Comparison of ENCODE assay signal across 22 cellular contexts in the genomic region with DNA sequence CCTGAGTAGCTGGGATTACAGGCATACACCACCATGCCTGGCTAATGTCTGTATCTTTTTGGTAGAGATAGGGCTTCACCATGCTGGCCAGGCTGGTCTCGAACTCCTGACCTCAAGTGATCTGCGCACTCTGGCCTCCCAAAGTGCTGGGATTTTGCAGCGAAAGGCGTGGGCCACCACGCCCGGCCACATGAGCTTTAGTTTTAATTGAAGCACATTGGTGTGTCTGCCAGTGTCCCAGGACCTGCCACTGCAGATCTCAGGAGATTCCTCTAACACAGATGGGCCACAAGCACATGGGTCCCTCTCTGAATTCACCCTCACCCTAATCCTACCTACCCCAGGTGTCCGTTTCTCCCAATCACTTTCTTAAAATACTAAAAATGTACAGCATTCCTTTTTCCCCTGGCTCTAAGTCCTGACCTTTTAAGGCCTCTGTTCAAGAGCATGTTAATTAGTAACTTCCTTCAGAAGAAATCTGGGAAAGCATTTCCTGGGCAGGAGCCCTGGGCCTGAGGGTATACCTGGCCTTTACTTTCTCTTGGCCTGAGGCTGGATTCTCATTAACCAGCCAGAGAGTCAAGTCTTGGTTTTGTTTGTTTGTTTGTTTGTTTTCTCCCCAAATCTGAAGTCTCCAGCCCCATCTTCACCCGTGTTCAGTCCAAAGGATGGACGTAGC.
DNase-seq lines count a peak whose midpoint lies in the region; ATAC-seq and TF ChIP-seq lines count a peak whose summit lies in the region.
"Had no signal": no experiment of that assay in that cellular context is flagged by ENCODE, and none has a peak within 500 bp of the region (broad histone marks: within the 10 kb centered on the region; RNA-seq: fewer than 3 reads in every experiment).

No MANE protein-coding gene starts in this region.

- no peaks in the 10 kb centered on the region for H3K9me3 ChIP-seq in left lung

- no peaks in the 10 kb centered on the region for H3K9me3 Mint-ChIP-seq in endothelial cell (ENCODE audit: unreplicated experiment)
- H3K9me3 Mint-ChIP-seq in progenitor cell of endocrine pancreas (ENCODE audit: low read depth), result no peaks in the 10 kb centered on the region
- H3K9me3 Mint-ChIP-seq: activated CD8-positive, alpha-beta T cell treated with anti-CD3 and anti-CD28 coated beads for 36 hours; activated naive CD8-positive, alpha-beta T cell treated with anti-CD3 and anti-CD28 coated beads, Interleukin-2, amount 10 ng/mL, durations not matched to agents 7 days and 5 days; mesothelial cell of epicardium; natural killer cell had no signal

- H3K27ac ChIP-seq in left lung, result no peak overlapping the region
- H3K27ac ChIP-seq: C4-2B, parathyroid adenoma had no signal

- peak; percentile 44 for DNase-seq in ELF-1 (ENCODE audit: low read depth, low spot score)
- DNase-seq in endothelial cell (ENCODE audit: low spot score), result no peak
- DNase-seq in left lung, result no peak
- no peak for DNase-seq in progenitor cell of endocrine pancreas (ENCODE audit: low spot score, unreplicated experiment)
- no peak for DNase-seq in stimulated activated naive CD4-positive, alpha-beta T cell treated with Interleukin-2 at 50 U/mL for 16 hours (lab: John Stamatoyannopoulos, UW)
- DNase-seq in GM20000 (ENCODE audit: low spot score), result no peak
- DNase-seq: activated CD4-positive, CD25-positive, alpha-beta regulatory T cell treated with anti-CD3 and anti-CD28 coated beads, Interleukin-2, amount 50 U/mL, for 72 hours; activated CD8-positive, alpha-beta T cell treated with anti-CD3 and anti-CD28 coated beads for 36 hours; activated effector memory CD4-positive, alpha-beta T cell treated with anti-CD3 and anti-CD28 coated beads, Interleukin-2, amount 50 U/mL, for 16 hours; activated naive CD8-positive, alpha-beta T cell treated with anti-CD3 and anti-CD28 coated beads, Interleukin-2, amount 10 ng/mL, durations not matched to agents 7 days and 5 days; effector CD4-positive, alpha-beta T cell; EL; H7; natural killer cell; NCI-H1105 treated with DMSO at 0.1 percent for 48 hours; NCI-H2029 treated with DMSO at 0.1 percent for 48 hours; NCI-H2227 treated with DMSO at 0.1 percent for 48 hours; T-helper 1 cell had no signal

- ATAC-seq in left lung (peak; percentile 63), HG03159 (IDR thresholded peaks at IDR 0.05; ENCODE audit: unreplicated experiment) (no peak)
- ATAC-seq: activated CD8-positive, alpha-beta T cell treated with anti-CD3 and anti-CD28 coated beads for 36 hours; natural killer cell had no signal

- H3K4me1 ChIP-seq in left lung, result peaks cover 0 to 10% of the 10 kb centered on the region in 2 donors
- H3K4me1 ChIP-seq: parathyroid adenoma had no signal

- peaks cover 50% of the 10 kb centered on the region for H3K36me3 Mint-ChIP-seq in endothelial cell (ENCODE audit: low read depth, unreplicated experiment)
- peaks cover 48% of the 10 kb centered on the region for H3K36me3 Mint-ChIP-seq in progenitor cell of endocrine pancreas (ENCODE audit: insufficient read depth)
- H3K36me3 Mint-ChIP-seq: activated naive CD8-positive, alpha-beta T cell treated with anti-CD3 and anti-CD28 coated beads, Interleukin-2, amount 10 ng/mL, durations not matched to agents 7 days and 5 days; natural killer cell had no signal

- H3K4me1 Mint-ChIP-seq in endothelial cell (ENCODE audit: unreplicated experiment) (peaks cover 34% of the 10 kb centered on the region), progenitor cell of endocrine pancreas (ENCODE audit: low read depth) (peaks cover 44% of the 10 kb centered on the region)
- H3K4me1 Mint-ChIP-seq: activated naive CD8-positive, alpha-beta T cell treated with anti-CD3 and anti-CD28 coated beads, Interleukin-2, amount 10 ng/mL, durations not matched to agents 7 days and 5 days; natural killer cell had no signal

- H3K27me3 ChIP-seq in left lung, result no peaks in the 10 kb centered on the region

- H3K27ac Mint-ChIP-seq in endothelial cell (ENCODE audit: unreplicated experiment) (no peak overlapping the region), progenitor cell of endocrine pancreas (peak overlapping the region; percentile 91)
- H3K27ac Mint-ChIP-seq: activated CD8-positive, alpha-beta T cell treated with anti-CD3 and anti-CD28 coated beads for 36 hours; activated naive CD8-positive, alpha-beta T cell treated with anti-CD3 and anti-CD28 coated beads, Interleukin-2, amount 10 ng/mL, durations not matched to agents 7 days and 5 days; mesothelial cell of epicardium; natural killer cell had no signal

- H3K36me3 ChIP-seq in left lung, result peaks cover 0 to 54% of the 10 kb centered on the region in 2 donors

- H3K4me3 ChIP-seq in left lung, result no peak overlapping the region

- TF ChIP-seq CTCF in endothelial cell (IDR thresholded peaks at IDR 0.05; ENCODE audit: unreplicated experiment) (no peak), left lung (IDR thresholded peaks at IDR 0.05) (no peak), progenitor cell of endocrine pancreas (IDR thresholded peaks at IDR 0.05; ENCODE audit: unreplicated experiment) (no peak), GM20000 (IDR thresholded peaks at IDR 0.05; ENCODE audit: extremely low read depth, missing control alignments) (no peak)

- H3K4me3 Mint-ChIP-seq in endothelial cell (ENCODE audit: unreplicated experiment) (peak overlapping the region; percentile 53), progenitor cell of endocrine pancreas (ENCODE audit: low read depth) (no peak overlapping the region)
- H3K4me3 Mint-ChIP-seq: activated CD8-positive, alpha-beta T cell treated with anti-CD3 and anti-CD28 coated beads for 36 hours; activated naive CD8-positive, alpha-beta T cell treated with anti-CD3 and anti-CD28 coated beads, Interleukin-2, amount 10 ng/mL, durations not matched to agents 7 days and 5 days; mesothelial cell of epicardium; natural killer cell had no signal

- intact Hi-C loops in left lung (cut with DNase I), result no loop called here

- H3K27me3 Mint-ChIP-seq in endothelial cell (ENCODE audit: unreplicated experiment), result peaks cover 4% of the 10 kb centered on the region
- H3K27me3 Mint-ChIP-seq in progenitor cell of endocrine pancreas, result peaks cover 10% of the 10 kb centered on the region
- H3K27me3 Mint-ChIP-seq: activated CD8-positive, alpha-beta T cell treated with anti-CD3 and anti-CD28 coated beads for 36 hours had no signal
